In the genomic region with DNA sequence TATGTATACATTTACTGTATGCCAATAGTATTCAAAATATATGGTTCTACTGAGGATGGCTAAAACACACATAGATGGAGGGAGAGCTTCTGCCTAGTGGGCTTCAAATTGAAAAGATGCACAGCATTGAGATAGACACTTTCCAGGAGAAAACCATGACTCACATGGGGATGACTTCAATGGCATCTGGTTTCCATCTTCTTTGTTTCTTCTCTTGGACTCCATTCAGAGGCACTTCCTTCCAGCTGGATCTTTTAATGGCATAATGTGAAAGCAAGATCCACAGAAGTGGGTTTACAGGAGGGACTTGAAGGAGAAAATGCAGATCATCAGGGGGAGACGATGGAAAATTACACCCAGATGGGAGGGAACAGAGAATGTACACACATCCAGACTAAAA, we compare ENCODE assay signal across 1 cellular context.
TF ChIP-seq lines count a peak whose summit lies in the region.

No MANE protein-coding gene starts in this region.

TF ChIP-seq in SK-N-SH, 30 proteins besides CTCF, POLR2A, EP300 and RAD21 (continued from another document):
- TF ChIP-seq CHD2 (IDR thresholded peaks at IDR 0.05; ENCODE audit: low read length, partially characterized antibody) (no peak), NFIC (IDR thresholded peaks at IDR 0.05; ENCODE audit: borderline replicate concordance) (peak; percentile 91), NRF1 (IDR thresholded peaks at IDR 0.05; ENCODE audit: low read depth, low read length) (no peak), YY1 (IDR thresholded peaks at IDR 0.05; ENCODE audit: low read depth) (peak; percentile 71; the same call in 1 of the 2 replicates), RFX5 (IDR thresholded peaks at IDR 0.05; ENCODE audit: low read length) (no peak), TEAD4 (IDR thresholded peaks at IDR 0.05; ENCODE audit: borderline replicate concordance, insufficient read depth) (peak; percentile 89), TCF12 (IDR thresholded peaks at IDR 0.05) (peak; percentile 100), EZH2phosphoT487 (IDR thresholded peaks at IDR 0.05; ENCODE audit: borderline replicate concordance, low read depth) (no peak), FOSL2 (IDR thresholded peaks at IDR 0.05; ENCODE audit: borderline replicate concordance, low read depth) (peak; percentile 95), RCOR1 (IDR thresholded peaks at IDR 0.05; ENCODE audit: low read length) (no peak), RXRA (IDR thresholded peaks at IDR 0.05; ENCODE audit: borderline replicate concordance, low read depth) (peak; percentile 29; the same call in 1 of the 2 replicates), POLR2AphosphoS5 (IDR thresholded peaks at IDR 0.05; ENCODE audit: low read depth, low read length) (peak; percentile 92), GABPA (IDR thresholded peaks at IDR 0.05; ENCODE audit: low read depth) (0 out of 2 replicates have a peak, but pooled peaks have one; percentile 12), MXI1 (IDR thresholded peaks at IDR 0.05; ENCODE audit: low read depth, low read length) (no peak)
- TF ChIP-seq, protein P1, sequence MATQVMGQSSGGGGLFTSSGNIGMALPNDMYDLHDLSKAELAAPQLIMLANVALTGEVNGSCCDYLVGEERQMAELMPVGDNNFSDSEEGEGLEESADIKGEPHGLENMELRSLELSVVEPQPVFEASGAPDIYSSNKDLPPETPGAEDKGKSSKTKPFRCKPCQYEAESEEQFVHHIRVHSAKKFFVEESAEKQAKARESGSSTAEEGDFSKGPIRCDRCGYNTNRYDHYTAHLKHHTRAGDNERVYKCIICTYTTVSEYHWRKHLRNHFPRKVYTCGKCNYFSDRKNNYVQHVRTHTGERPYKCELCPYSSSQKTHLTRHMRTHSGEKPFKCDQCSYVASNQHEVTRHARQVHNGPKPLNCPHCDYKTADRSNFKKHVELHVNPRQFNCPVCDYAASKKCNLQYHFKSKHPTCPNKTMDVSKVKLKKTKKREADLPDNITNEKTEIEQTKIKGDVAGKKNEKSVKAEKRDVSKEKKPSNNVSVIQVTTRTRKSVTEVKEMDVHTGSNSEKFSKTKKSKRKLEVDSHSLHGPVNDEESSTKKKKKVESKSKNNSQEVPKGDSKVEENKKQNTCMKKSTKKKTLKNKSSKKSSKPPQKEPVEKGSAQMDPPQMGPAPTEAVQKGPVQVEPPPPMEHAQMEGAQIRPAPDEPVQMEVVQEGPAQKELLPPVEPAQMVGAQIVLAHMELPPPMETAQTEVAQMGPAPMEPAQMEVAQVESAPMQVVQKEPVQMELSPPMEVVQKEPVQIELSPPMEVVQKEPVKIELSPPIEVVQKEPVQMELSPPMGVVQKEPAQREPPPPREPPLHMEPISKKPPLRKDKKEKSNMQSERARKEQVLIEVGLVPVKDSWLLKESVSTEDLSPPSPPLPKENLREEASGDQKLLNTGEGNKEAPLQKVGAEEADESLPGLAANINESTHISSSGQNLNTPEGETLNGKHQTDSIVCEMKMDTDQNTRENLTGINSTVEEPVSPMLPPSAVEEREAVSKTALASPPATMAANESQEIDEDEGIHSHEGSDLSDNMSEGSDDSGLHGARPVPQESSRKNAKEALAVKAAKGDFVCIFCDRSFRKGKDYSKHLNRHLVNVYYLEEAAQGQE (IDR thresholded peaks at IDR 0.05; ENCODE audit: low read depth, low read length), result peak; percentile 69; the same call in 1 of the 2 replicates
- TF ChIP-seq, protein P2, sequence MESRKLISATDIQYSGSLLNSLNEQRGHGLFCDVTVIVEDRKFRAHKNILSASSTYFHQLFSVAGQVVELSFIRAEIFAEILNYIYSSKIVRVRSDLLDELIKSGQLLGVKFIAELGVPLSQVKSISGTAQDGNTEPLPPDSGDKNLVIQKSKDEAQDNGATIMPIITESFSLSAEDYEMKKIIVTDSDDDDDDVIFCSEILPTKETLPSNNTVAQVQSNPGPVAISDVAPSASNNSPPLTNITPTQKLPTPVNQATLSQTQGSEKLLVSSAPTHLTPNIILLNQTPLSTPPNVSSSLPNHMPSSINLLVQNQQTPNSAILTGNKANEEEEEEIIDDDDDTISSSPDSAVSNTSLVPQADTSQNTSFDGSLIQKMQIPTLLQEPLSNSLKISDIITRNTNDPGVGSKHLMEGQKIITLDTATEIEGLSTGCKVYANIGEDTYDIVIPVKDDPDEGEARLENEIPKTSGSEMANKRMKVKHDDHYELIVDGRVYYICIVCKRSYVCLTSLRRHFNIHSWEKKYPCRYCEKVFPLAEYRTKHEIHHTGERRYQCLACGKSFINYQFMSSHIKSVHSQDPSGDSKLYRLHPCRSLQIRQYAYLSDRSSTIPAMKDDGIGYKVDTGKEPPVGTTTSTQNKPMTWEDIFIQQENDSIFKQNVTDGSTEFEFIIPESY (IDR thresholded peaks at IDR 0.05; ENCODE audit: borderline replicate concordance, low read depth), result no peak
- TF ChIP-seq, protein P3, sequence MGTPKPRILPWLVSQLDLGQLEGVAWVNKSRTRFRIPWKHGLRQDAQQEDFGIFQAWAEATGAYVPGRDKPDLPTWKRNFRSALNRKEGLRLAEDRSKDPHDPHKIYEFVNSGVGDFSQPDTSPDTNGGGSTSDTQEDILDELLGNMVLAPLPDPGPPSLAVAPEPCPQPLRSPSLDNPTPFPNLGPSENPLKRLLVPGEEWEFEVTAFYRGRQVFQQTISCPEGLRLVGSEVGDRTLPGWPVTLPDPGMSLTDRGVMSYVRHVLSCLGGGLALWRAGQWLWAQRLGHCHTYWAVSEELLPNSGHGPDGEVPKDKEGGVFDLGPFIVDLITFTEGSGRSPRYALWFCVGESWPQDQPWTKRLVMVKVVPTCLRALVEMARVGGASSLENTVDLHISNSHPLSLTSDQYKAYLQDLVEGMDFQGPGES (IDR thresholded peaks at IDR 0.05; ENCODE audit: low read depth, low read length), result no peak
- TF ChIP-seq, protein P4, sequence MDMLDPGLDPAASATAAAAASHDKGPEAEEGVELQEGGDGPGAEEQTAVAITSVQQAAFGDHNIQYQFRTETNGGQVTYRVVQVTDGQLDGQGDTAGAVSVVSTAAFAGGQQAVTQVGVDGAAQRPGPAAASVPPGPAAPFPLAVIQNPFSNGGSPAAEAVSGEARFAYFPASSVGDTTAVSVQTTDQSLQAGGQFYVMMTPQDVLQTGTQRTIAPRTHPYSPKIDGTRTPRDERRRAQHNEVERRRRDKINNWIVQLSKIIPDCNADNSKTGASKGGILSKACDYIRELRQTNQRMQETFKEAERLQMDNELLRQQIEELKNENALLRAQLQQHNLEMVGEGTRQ (IDR thresholded peaks at IDR 0.05; ENCODE audit: borderline replicate concordance, low read depth, low read length), result no peak
- TF ChIP-seq, protein P5, sequence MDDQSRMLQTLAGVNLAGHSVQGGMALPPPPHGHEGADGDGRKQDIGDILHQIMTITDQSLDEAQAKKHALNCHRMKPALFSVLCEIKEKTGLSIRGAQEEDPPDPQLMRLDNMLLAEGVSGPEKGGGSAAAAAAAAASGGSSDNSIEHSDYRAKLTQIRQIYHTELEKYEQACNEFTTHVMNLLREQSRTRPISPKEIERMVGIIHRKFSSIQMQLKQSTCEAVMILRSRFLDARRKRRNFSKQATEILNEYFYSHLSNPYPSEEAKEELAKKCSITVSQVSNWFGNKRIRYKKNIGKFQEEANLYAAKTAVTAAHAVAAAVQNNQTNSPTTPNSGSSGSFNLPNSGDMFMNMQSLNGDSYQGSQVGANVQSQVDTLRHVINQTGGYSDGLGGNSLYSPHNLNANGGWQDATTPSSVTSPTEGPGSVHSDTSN (IDR thresholded peaks at IDR 0.05), result peak; percentile 94
